Comparison of ENCODE assay signal across 1 cellular context in the genomic region with DNA sequence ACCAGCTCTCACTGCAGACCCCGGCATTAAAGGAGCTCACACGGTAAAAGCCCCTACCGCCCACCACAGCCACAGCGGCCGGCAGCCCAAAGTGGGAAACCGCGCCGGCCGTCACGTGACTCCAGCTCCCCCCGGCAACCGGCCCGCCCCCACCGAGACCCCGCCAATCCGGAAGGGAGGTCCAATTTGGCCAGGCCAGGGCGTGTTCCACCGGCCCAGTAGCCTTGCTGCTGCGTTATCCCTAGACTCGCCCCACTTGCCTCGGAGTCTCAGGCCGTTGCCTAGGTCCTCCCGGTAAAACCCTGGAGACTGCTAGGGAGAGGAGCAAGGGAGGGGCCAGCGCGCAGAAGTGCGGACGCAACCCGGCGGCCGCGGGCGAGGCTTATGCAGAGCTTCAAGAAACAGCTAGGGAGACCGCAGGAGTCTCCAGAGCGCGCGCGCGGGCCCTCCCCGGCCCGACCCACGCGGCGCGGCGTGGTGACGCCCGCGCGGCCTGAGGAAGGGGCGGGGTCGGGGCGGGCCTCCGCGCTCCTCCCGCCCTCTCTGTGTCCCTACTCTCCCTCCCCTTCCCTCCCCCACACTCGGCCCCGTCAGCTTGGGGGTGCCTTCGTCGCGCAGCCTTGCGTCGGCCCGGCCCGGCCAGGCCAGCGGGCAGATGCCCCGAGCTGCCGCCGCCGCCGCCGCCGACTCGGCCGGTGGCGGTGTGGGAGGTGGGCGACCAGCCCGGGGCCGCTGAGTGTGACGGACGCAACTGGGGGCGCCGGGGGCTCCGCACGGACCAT.
A peak's percentile ranks its signal among the peaks of the same experiment; 100 is the strongest.
TF ChIP-seq lines count a peak whose summit lies in the region.

A gene with protein sequence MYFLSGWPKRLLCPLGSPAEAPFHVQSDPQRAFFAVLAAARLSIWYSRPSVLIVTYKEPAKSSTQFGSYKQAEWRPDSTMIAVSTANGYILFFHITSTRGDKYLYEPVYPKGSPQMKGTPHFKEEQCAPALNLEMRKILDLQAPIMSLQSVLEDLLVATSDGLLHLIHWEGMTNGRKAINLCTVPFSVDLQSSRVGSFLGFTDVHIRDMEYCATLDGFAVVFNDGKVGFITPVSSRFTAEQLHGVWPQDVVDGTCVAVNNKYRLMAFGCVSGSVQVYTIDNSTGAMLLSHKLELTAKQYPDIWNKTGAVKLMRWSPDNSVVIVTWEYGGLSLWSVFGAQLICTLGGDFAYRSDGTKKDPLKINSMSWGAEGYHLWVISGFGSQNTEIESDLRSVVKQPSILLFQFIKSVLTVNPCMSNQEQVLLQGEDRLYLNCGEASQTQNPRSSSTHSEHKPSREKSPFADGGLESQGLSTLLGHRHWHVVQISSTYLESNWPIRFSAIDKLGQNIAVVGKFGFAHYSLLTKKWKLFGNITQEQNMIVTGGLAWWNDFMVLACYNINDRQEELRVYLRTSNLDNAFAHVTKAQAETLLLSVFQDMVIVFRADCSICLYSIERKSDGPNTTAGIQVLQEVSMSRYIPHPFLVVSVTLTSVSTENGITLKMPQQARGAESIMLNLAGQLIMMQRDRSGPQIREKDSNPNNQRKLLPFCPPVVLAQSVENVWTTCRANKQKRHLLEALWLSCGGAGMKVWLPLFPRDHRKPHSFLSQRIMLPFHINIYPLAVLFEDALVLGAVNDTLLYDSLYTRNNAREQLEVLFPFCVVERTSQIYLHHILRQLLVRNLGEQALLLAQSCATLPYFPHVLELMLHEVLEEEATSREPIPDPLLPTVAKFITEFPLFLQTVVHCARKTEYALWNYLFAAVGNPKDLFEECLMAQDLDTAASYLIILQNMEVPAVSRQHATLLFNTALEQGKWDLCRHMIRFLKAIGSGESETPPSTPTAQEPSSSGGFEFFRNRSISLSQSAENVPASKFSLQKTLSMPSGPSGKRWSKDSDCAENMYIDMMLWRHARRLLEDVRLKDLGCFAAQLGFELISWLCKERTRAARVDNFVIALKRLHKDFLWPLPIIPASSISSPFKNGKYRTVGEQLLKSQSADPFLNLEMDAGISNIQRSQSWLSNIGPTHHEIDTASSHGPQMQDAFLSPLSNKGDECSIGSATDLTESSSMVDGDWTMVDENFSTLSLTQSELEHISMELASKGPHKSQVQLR (N-terminal part only) (plus strand): TSS at position 578 of the 782 bp plus-strand sequence. CDS start 203 bp downstream, at position 781.

TF ChIP-seq in K562, 482 proteins besides CTCF, POLR2A, EP300 and RAD21 (continued from another document and continues in another):
- TF ChIP-seq, protein P1, sequence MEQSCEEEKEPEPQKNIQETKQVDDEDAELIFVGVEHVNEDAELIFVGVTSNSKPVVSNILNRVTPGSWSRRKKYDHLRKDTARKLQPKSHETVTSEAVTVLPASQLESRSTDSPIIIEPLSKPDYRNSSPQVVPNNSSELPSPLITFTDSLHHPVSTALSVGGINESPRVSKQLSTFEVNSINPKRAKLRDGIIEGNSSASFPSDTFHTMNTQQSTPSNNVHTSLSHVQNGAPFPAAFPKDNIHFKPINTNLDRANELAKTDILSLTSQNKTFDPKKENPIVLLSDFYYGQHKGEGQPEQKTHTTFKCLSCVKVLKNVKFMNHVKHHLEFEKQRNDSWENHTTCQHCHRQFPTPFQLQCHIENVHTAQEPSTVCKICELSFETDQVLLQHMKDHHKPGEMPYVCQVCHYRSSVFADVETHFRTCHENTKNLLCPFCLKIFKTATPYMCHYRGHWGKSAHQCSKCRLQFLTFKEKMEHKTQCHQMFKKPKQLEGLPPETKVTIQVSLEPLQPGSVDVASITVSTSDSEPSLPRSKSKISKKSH (CRISPR knock-in tag; IDR thresholded peaks at IDR 0.05): no peak
- TF ChIP-seq, protein P2, sequence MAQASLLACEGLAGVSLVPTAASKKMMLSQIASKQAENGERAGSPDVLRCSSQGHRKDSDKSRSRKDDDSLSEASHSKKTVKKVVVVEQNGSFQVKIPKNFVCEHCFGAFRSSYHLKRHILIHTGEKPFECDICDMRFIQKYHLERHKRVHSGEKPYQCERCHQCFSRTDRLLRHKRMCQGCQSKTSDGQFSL (CRISPR knock-in tag; IDR thresholded peaks at IDR 0.05): peak; percentile 92
- TF ChIP-seq, protein P2 (tag; IDR thresholded peaks at IDR 0.05): peak in 1 of 2 experiments; percentile 80; a peak in 1 of 4 replicates
- TF ChIP-seq ZNF41 (CRISPR knock-in tag; conservative IDR thresholded peaks at IDR 0.05) (no peak), KAT8 (IDR thresholded peaks at IDR 0.05; ENCODE audit: low read depth) (no peak), ZNF668 (CRISPR knock-in tag; IDR thresholded peaks at IDR 0.05) (no peak), ATF7 (IDR thresholded peaks at IDR 0.05) (peak; percentile 67; the same call in 1 of the 2 replicates), MTA1 (IDR thresholded peaks at IDR 0.05; ENCODE audit: borderline replicate concordance) (0 out of 2 replicates have a peak, but pooled peaks have one; percentile 65), GABPA (tag; conservative IDR thresholded peaks at IDR 0.05; ENCODE audit: low read depth) (0 out of 2 replicates have a peak, but pooled peaks have one; percentile 9), ZNF140 (CRISPR knock-in tag; IDR thresholded peaks at IDR 0.05) (no peak), HNRNPH1 (optimal IDR thresholded peaks at IDR 0.05; ENCODE audit: low read depth, low read length) (no peak), STAT5A (IDR thresholded peaks at IDR 0.05; ENCODE audit: borderline replicate concordance, low read length) (no peak), ZKSCAN3 (CRISPR knock-in tag; IDR thresholded peaks at IDR 0.05) (no peak), KLF16 (IDR thresholded peaks at IDR 0.05) (no peak), ZNF217 (CRISPR knock-in tag; IDR thresholded peaks at IDR 0.05) (no peak), SRSF3 (IDR thresholded peaks at IDR 0.05; ENCODE audit: insufficient read depth, low read length) (no peak), RBBP5 (IDR thresholded peaks at IDR 0.05; ENCODE audit: borderline replicate concordance, insufficient read depth, low read length, poor library complexity, severe bottlenecking) (peak; percentile 44), C11orf30 (IDR thresholded peaks at IDR 0.05; ENCODE audit: low read depth) (0 out of 2 replicates have a peak, but pooled peaks have one; percentile 9), PHF8 (IDR thresholded peaks at IDR 0.05; ENCODE audit: borderline replicate concordance, low read length) (peak; percentile 86; the same call in 1 of the 2 replicates)
- TF ChIP-seq, protein P3, sequence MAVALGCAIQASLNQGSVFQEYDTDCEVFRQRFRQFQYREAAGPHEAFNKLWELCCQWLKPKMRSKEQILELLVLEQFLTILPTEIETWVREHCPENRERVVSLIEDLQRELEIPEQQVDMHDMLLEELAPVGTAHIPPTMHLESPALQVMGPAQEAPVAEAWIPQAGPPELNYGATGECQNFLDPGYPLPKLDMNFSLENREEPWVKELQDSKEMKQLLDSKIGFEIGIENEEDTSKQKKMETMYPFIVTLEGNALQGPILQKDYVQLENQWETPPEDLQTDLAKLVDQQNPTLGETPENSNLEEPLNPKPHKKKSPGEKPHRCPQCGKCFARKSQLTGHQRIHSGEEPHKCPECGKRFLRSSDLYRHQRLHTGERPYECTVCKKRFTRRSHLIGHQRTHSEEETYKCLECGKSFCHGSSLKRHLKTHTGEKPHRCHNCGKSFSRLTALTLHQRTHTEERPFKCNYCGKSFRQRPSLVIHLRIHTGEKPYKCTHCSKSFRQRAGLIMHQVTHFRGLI (CRISPR knock-in tag; IDR thresholded peaks at IDR 0.05): no peak
- TF ChIP-seq, protein P4, sequence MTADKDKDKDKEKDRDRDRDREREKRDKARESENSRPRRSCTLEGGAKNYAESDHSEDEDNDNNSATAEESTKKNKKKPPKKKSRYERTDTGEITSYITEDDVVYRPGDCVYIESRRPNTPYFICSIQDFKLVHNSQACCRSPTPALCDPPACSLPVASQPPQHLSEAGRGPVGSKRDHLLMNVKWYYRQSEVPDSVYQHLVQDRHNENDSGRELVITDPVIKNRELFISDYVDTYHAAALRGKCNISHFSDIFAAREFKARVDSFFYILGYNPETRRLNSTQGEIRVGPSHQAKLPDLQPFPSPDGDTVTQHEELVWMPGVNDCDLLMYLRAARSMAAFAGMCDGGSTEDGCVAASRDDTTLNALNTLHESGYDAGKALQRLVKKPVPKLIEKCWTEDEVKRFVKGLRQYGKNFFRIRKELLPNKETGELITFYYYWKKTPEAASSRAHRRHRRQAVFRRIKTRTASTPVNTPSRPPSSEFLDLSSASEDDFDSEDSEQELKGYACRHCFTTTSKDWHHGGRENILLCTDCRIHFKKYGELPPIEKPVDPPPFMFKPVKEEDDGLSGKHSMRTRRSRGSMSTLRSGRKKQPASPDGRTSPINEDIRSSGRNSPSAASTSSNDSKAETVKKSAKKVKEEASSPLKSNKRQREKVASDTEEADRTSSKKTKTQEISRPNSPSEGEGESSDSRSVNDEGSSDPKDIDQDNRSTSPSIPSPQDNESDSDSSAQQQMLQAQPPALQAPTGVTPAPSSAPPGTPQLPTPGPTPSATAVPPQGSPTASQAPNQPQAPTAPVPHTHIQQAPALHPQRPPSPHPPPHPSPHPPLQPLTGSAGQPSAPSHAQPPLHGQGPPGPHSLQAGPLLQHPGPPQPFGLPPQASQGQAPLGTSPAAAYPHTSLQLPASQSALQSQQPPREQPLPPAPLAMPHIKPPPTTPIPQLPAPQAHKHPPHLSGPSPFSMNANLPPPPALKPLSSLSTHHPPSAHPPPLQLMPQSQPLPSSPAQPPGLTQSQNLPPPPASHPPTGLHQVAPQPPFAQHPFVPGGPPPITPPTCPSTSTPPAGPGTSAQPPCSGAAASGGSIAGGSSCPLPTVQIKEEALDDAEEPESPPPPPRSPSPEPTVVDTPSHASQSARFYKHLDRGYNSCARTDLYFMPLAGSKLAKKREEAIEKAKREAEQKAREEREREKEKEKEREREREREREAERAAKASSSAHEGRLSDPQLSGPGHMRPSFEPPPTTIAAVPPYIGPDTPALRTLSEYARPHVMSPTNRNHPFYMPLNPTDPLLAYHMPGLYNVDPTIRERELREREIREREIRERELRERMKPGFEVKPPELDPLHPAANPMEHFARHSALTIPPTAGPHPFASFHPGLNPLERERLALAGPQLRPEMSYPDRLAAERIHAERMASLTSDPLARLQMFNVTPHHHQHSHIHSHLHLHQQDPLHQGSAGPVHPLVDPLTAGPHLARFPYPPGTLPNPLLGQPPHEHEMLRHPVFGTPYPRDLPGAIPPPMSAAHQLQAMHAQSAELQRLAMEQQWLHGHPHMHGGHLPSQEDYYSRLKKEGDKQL (CRISPR knock-in tag; IDR thresholded peaks at IDR 0.05; ENCODE audit: borderline replicate concordance): no peak
- TF ChIP-seq, protein P5, sequence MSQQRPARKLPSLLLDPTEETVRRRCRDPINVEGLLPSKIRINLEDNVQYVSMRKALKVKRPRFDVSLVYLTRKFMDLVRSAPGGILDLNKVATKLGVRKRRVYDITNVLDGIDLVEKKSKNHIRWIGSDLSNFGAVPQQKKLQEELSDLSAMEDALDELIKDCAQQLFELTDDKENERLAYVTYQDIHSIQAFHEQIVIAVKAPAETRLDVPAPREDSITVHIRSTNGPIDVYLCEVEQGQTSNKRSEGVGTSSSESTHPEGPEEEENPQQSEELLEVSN (IDR thresholded peaks at IDR 0.05; ENCODE audit: borderline replicate concordance in 1 of 2, extremely low read depth in 1 of 2, insufficient read depth in 1 of 2, insufficient read length in 1 of 2, low read depth in 1 of 2, low read length in 1 of 2, poor library complexity in 1 of 2, severe bottlenecking in 1 of 2): peak in 1 of 2 experiments; percentile 31
- TF ChIP-seq, protein P6, sequence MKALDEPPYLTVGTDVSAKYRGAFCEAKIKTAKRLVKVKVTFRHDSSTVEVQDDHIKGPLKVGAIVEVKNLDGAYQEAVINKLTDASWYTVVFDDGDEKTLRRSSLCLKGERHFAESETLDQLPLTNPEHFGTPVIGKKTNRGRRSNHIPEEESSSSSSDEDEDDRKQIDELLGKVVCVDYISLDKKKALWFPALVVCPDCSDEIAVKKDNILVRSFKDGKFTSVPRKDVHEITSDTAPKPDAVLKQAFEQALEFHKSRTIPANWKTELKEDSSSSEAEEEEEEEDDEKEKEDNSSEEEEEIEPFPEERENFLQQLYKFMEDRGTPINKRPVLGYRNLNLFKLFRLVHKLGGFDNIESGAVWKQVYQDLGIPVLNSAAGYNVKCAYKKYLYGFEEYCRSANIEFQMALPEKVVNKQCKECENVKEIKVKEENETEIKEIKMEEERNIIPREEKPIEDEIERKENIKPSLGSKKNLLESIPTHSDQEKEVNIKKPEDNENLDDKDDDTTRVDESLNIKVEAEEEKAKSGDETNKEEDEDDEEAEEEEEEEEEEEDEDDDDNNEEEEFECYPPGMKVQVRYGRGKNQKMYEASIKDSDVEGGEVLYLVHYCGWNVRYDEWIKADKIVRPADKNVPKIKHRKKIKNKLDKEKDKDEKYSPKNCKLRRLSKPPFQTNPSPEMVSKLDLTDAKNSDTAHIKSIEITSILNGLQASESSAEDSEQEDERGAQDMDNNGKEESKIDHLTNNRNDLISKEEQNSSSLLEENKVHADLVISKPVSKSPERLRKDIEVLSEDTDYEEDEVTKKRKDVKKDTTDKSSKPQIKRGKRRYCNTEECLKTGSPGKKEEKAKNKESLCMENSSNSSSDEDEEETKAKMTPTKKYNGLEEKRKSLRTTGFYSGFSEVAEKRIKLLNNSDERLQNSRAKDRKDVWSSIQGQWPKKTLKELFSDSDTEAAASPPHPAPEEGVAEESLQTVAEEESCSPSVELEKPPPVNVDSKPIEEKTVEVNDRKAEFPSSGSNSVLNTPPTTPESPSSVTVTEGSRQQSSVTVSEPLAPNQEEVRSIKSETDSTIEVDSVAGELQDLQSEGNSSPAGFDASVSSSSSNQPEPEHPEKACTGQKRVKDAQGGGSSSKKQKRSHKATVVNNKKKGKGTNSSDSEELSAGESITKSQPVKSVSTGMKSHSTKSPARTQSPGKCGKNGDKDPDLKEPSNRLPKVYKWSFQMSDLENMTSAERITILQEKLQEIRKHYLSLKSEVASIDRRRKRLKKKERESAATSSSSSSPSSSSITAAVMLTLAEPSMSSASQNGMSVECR (CRISPR knock-in tag; IDR thresholded peaks at IDR 0.05): peak; percentile 15
- TF ChIP-seq, protein P7, sequence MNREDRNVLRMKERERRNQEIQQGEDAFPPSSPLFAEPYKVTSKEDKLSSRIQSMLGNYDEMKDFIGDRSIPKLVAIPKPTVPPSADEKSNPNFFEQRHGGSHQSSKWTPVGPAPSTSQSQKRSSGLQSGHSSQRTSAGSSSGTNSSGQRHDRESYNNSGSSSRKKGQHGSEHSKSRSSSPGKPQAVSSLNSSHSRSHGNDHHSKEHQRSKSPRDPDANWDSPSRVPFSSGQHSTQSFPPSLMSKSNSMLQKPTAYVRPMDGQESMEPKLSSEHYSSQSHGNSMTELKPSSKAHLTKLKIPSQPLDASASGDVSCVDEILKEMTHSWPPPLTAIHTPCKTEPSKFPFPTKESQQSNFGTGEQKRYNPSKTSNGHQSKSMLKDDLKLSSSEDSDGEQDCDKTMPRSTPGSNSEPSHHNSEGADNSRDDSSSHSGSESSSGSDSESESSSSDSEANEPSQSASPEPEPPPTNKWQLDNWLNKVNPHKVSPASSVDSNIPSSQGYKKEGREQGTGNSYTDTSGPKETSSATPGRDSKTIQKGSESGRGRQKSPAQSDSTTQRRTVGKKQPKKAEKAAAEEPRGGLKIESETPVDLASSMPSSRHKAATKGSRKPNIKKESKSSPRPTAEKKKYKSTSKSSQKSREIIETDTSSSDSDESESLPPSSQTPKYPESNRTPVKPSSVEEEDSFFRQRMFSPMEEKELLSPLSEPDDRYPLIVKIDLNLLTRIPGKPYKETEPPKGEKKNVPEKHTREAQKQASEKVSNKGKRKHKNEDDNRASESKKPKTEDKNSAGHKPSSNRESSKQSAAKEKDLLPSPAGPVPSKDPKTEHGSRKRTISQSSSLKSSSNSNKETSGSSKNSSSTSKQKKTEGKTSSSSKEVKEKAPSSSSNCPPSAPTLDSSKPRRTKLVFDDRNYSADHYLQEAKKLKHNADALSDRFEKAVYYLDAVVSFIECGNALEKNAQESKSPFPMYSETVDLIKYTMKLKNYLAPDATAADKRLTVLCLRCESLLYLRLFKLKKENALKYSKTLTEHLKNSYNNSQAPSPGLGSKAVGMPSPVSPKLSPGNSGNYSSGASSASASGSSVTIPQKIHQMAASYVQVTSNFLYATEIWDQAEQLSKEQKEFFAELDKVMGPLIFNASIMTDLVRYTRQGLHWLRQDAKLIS (CRISPR knock-in tag; IDR thresholded peaks at IDR 0.05): 0 out of 2 replicates have a peak, but pooled peaks have one; percentile 50
